ENCODE assay signal across 9 cellular contexts in the genomic region with DNA sequence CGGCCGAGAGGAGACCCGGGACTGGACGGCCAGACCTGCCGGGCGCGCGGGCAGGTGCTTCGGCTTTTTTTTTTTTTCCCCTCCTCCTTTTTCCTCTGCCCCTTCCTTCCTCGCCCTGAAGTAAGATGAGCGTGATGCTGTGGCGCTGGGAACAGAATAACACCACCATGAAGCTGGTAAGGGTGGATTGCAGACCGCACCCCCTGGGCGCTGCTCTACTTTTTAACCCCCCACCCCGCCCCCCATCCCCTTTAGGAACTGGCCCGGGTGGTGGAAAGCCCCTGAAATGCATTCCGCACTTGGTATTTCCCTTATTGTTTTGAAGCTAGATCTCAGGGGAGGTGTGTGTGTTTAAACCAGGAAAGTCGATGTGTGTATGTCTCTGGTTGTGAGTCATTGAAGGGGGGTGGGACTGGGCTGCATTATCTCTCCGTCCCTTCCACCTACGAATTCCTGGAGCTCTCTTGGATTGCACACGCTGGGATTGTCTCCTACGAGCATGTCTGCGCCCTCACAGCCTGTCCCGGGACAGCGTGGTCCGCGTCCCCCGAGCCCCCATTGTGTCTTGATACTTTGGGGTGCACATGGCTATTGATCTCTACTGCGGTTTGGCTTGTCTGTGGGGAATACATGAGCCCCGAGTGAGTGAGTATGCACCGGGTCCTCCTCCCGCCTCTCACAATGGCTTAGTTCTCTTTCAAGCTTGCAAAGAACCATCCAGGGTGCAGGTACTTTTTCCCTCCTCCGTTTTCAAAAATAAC.
DNase-seq lines count a peak whose midpoint lies in the region; ATAC-seq and TF ChIP-seq lines count a peak whose summit lies in the region.
"Had no signal": no experiment of that assay in that cellular context is flagged by ENCODE, and none has a peak within 500 bp of the region (broad histone marks: within the 10 kb centered on the region; RNA-seq: fewer than 3 reads in every experiment).

No MANE protein-coding gene starts in this region.

- no peak for TF ChIP-seq CTCF in mucosa of descending colon (IDR thresholded peaks at IDR 0.05)

- H3K4me3 ChIP-seq in duodenal mucosa (ENCODE audit: low read depth in 1 of 2, low read length in 2 of 2): peak overlapping the region; percentile 63 to 64
- no peak overlapping the region for H3K4me3 ChIP-seq in mucosa of descending colon

- H3K36me3 Mint-ChIP-seq in IgD-negative memory B cell: no peaks in the 10 kb centered on the region

- peaks cover 9 to 28% (median 14%) of the 10 kb centered on the region in 3 donors for H3K4me1 Mint-ChIP-seq in IgD-negative memory B cell

- DNase-seq in NCI-H2029 (lab: John Stamatoyannopoulos, UW) (peak; percentile 51), NCI-H2029 treated with DMSO at 0.1 percent for 48 hours (lab: John Stamatoyannopoulos, UW) (no peak), mucosa of descending colon (peak; percentile 39 to 49 (median 42)), Ammon's horn (ENCODE audit: low spot score) (no peak), LoVo (ENCODE audit: low spot score) (no peak)

- peak overlapping the region; percentile 88 to 94 (median 94) for H3K4me3 Mint-ChIP-seq in IgD-negative memory B cell

- peak; percentile 86 for ATAC-seq in GM21723 (IDR thresholded peaks at IDR 0.05; ENCODE audit: unreplicated experiment)
- peak; percentile 85 for ATAC-seq in mucosa of descending colon

- H3K9me3 Mint-ChIP-seq in IgD-negative memory B cell: no peaks in the 10 kb centered on the region

- H3K4me1 ChIP-seq in duodenal mucosa (ENCODE audit: control insufficient read depth in 1 of 2, insufficient read depth in 2 of 2, low read length in 2 of 2) (peaks cover 0 to 6% of the 10 kb centered on the region in 2 donors), mucosa of descending colon (ENCODE audit: low read depth) (peaks cover 3% of the 10 kb centered on the region)

- H3K27me3 ChIP-seq in duodenal mucosa (ENCODE audit: control insufficient read depth in 1 of 2, insufficient read depth in 2 of 2, low read length in 2 of 2): no peaks in the 10 kb centered on the region

- peaks cover 26% of the 10 kb centered on the region for H3K27me3 Mint-ChIP-seq in IgD-negative memory B cell

- no peaks in the 10 kb centered on the region for H3K9me3 ChIP-seq in duodenal mucosa (ENCODE audit: control insufficient read depth in 1 of 2, low read length in 2 of 2)
- no peaks in the 10 kb centered on the region for H3K9me3 ChIP-seq in mucosa of descending colon

- intact Hi-C loops in mucosa of descending colon (cut with DNase I, micrococcal nuclease): no loop called here

- H3K36me3 ChIP-seq in duodenal mucosa (ENCODE audit: control insufficient read depth in 1 of 2, insufficient read depth in 2 of 2, low read length in 2 of 2) (no peaks in the 10 kb centered on the region), mucosa of descending colon (ENCODE audit: low read depth) (no peaks in the 10 kb centered on the region)

- no peak overlapping the region for H3K27ac ChIP-seq in duodenal mucosa (ENCODE audit: low read depth, low read length)
- H3K27ac ChIP-seq: C4-2B had no signal

- H3K27ac Mint-ChIP-seq in IgD-negative memory B cell: peak overlapping the region; percentile 2 to 95 (median 90)

- peak overlapping the region; percentile 34 to 46 for H3K9ac ChIP-seq in duodenal mucosa (ENCODE audit: low read depth in 1 of 2, low read length in 2 of 2)

Comparison
In these comparisons a context has a peak if more than half of its experiments do, and no peak if none do; other contexts are left out.
1. DNase-seq: peak in NCI-H2029 (single experiment) and mucosa of descending colon (3 of 3); none in NCI-H2029 treated with DMSO at 0.1 percent for 48 hours (single experiment), Ammon's horn (single experiment) and LoVo (single experiment).